2 cellular contexts compared by ENCODE assay signal in genomic region chr19:7744199-7744786, GRCh38.
TF ChIP-seq lines count a peak whose summit lies in the region.

No MANE protein-coding gene starts in this region.

TF ChIP-seq in HepG2, 621 proteins besides CTCF, POLR2A, EP300 and RAD21:
- TF ChIP-seq ELF1 (CRISPR knock-in tag; IDR thresholded peaks at IDR 0.05), result no peak
- no peak for TF ChIP-seq GRHL1 (CRISPR knock-in tag; conservative IDR thresholded peaks at IDR 0.05)
- TF ChIP-seq, protein P1, sequence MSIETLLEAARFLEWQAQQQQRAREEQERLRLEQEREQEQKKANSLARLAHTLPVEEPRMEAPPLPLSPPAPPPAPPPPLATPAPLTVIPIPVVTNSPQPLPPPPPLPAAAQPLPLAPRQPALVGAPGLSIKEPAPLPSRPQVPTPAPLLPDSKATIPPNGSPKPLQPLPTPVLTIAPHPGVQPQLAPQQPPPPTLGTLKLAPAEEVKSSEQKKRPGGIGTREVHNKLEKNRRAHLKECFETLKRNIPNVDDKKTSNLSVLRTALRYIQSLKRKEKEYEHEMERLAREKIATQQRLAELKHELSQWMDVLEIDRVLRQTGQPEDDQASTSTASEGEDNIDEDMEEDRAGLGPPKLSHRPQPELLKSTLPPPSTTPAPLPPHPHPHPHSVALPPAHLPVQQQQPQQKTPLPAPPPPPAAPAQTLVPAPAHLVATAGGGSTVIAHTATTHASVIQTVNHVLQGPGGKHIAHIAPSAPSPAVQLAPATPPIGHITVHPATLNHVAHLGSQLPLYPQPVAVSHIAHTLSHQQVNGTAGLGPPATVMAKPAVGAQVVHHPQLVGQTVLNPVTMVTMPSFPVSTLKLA (IDR thresholded peaks at IDR 0.05), result peak; percentile 80
- TF ChIP-seq ZKSCAN1 (IDR thresholded peaks at IDR 0.05; ENCODE audit: low read length), result no peak
TF ChIP-seq in HepG2: peak in this region for 1.

TF ChIP-seq in HEK293, 187 proteins besides CTCF, POLR2A, EP300 and RAD21:
- TF ChIP-seq ZNF112 (tag by site-specific recombination; IDR thresholded peaks at IDR 0.05) (peak; percentile 93), PRDM1 (tag by site-specific recombination; IDR thresholded peaks at IDR 0.05) (no peak)
